21 cellular contexts compared by ENCODE assay signal in the genomic region with DNA sequence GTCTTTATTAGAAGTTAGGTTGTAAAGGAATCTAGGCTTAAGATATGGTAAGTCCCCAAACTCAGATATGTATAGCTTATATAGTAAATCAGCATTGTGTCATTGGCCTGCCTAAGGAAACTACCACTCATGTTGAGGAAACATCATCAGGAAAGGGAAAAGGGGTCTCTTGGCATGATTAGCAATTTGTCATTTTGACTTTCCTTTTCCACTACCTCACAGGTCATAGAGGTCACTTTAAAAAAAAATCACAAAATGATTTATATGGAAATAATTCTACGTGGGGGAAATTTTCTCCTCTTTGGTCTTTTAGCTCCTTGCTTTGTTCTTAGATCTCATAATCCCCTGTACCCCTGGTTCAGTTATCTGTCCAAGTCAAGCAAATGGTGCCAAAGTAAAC.
"Had no signal": no experiment of that assay in that cellular context is flagged by ENCODE, and none has a peak within 500 bp of the region (broad histone marks: within the 10 kb centered on the region; RNA-seq: fewer than 3 reads in every experiment).

No MANE protein-coding gene starts in this region.

- H3K4me3 ChIP-seq: colonic mucosa, esophagus muscularis mucosa, gastroesophageal sphincter, heart right ventricle, left lung, lower lobe of right lung had no signal

- ATAC-seq: effector memory CD8-positive, alpha-beta T cell; foreskin keratinocyte; gastroesophageal sphincter; heart right ventricle; left cardiac atrium; left lung; left ventricle myocardium superior; lower lobe of right lung; naive thymus-derived CD4-positive, alpha-beta T cell had no signal

- DNase-seq: cerebellar nuclear complex; colonic mucosa; cortex of kidney; effector CD8-positive, alpha-beta T cell; effector memory CD8-positive, alpha-beta T cell; endodermal cell; foreskin keratinocyte; glutamatergic neuron; head of caudate nucleus; heart right ventricle; hippocampal formation; left cardiac atrium; left lung; left ventricle myocardium superior; lower lobe of right lung; mammary epithelial cell; mesendoderm; midbrain; naive thymus-derived CD4-positive, alpha-beta T cell had no signal
